ENCODE assay signal across 8 cellular contexts in genomic region chr3:184543848-184544512, GRCh38. TPM values are rescaled to one million over a fixed set of nuclear protein-coding genes. Genes with fewer than 3 reads are reported as not detected.
DNase-seq lines count a peak whose midpoint lies in the region; ATAC-seq and TF ChIP-seq lines count a peak whose summit lies in the region.

No MANE protein-coding gene starts in this region.

- TF ChIP-seq CTCF in sigmoid colon (IDR thresholded peaks at IDR 0.05): peak; percentile 74 to 93 (median 87)

- peaks cover 0 to 39% (median 17%) of the 10 kb centered on the region in 3 donors for H3K27me3 ChIP-seq in sigmoid colon

- no peaks in the 10 kb centered on the region for H3K36me3 ChIP-seq in sigmoid colon

- TF ChIP-seq POLR2A in sigmoid colon (IDR thresholded peaks at IDR 0.05): no peak

- no peak overlapping the region for H3K27ac ChIP-seq in sigmoid colon

- H3K4me1 ChIP-seq in sigmoid colon: peaks cover 0 to 7% (median 3%) of the 10 kb centered on the region in 4 donors

- no peak overlapping the region for H3K4me3 ChIP-seq in sigmoid colon

- H3K9me3 ChIP-seq in sigmoid colon: no peaks in the 10 kb centered on the region

- ATAC-seq in GM21786 (IDR thresholded peaks at IDR 0.05; ENCODE audit: unreplicated experiment) (peak; percentile 71), left ventricle myocardium superior (peak; percentile 79), HG02885 (IDR thresholded peaks at IDR 0.05; ENCODE audit: poor library complexity, unreplicated experiment) (no peak)

- 5 to 8% methylated on average over 18 of the region's 18 CpGs for WGBS in sigmoid colon, 2 donors

- intact Hi-C loops in left ventricle myocardium superior (cut with micrococcal nuclease): loop anchor here (10.0 kb wide), 1 partner anchor 169 kb away; the partner anchor contains the start of gene THPO
- intact Hi-C loops in sigmoid colon (cut with DNase I): loop anchor here (5.0 kb wide), 2 partner anchors 127 to 172 kb away; no protein-coding TSS in a partner anchor

- DNase-seq in CD1c-positive myeloid dendritic cell (ENCODE audit: extremely low spot score) (peak; percentile 89), NCI-H1694 treated with DMSO at 0.1 percent for 48 hours (lab: John Stamatoyannopoulos, UW) (peak; percentile 86), T follicular helper cell (ENCODE audit: low read depth) (peak; percentile 58), amniotic epithelial cell (ENCODE audit: low read depth) (peak; percentile 65), left ventricle myocardium superior (no peak), sigmoid colon (peak; percentile 78)

- TF ChIP-seq EP300 in sigmoid colon (IDR thresholded peaks at IDR 0.05): no peak

RNA-seq across cellular contexts. Expression of gene EPHB3, which starts 17.6 kb away (rescaled TPM):
- total RNA-seq in left ventricle myocardium superior (1.6 TPM), sigmoid colon (1 to 10 TPM; 1.8 to 2.8 (median 2.2) TPM)
- 10 to 100 TPM in 1 of 3 donors, 1 to 10 TPM in 2; 1.6 to 20.2 (median 1.8) TPM for polyA plus RNA-seq in sigmoid colon
